In the genomic region with DNA sequence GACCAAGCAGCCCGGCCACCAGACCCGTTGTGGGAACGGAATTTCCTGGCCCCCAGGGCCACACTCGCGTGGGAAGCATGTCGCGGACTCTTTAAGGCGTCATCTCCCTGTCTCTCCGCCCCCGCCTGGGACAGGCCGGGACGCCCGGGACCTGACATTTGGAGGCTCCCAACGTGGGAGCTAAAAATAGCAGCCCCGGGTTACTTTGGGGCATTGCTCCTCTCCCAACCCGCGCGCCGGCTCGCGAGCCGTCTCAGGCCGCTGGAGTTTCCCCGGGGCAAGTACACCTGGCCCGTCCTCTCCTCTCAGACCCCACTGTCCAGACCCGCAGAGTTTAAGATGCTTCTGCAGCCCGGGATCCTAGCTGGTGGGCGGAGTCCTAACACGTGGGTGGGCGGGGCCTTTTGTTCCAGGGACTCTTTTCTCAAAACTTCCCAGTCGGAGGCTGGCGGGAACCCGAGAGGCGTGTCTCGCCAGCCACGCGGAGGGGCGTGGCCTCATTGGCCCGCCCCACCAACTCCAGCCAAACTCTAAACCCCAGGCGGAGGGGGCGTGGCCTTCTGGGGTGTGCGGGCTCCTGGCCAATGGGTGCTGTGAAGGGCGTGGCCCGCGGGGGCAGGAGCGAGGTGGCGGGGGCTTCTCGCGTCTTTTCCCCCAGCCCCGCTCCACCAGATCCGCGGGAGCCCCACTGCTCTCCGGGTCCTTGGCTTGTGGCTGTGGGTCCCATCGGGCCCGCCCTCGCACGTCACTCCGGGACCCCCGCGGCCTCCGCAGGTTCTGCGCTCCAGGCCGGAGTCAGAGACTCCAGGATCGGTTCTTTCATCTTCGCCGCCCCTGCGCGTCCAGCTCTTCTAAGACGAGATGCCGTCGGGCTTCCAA, we compare ENCODE assay signal across 8 cellular contexts. TPM values are rescaled to one million over a fixed set of nuclear protein-coding genes. Genes with fewer than 3 reads are reported as not detected.
DNase-seq lines count a peak whose midpoint lies in the region; ATAC-seq and TF ChIP-seq lines count a peak whose summit lies in the region.

Gene SLC2A4, plus strand, starts transcription at position 645 of the 879 bp plus-strand sequence. Its CDS starts 217 bp downstream, at position 862.

- no peaks in the 10 kb centered on the region for H4K20me1 ChIP-seq in fibroblast of lung (ENCODE audit: control insufficient read depth, extremely low read depth, insufficient read depth, low read length)

- peak within 1 kb of the TSS; percentile 53 for H3K9ac ChIP-seq in fibroblast of lung (ENCODE audit: insufficient read depth, low read length)

- POLR2A ChIA-PET in AG04449 (lab: Yijun Ruan, JAX): interaction anchor here (0.6 to 1.4 kb wide), 3 partner anchors 22 to 70 kb away, joined by 3 to 4 read pairs (median 3); no protein-coding TSS in a partner anchor
- POLR2A ChIA-PET in naive thymus-derived CD4-positive, alpha-beta T cell (lab: Charles Lee): interaction anchor here (0.6 to 2.3 kb wide), 9 partner anchors 9 to 63 kb away, joined by 3 to 13 read pairs (median 4); partner anchors contain the start of gene ACAP1

- peak within 1 kb of the TSS in 6 of 9 donors; percentile 8 to 88 (median 54) for H3K27ac Mint-ChIP-seq in naive thymus-derived CD4-positive, alpha-beta T cell

- H3K4me1 Mint-ChIP-seq in naive thymus-derived CD4-positive, alpha-beta T cell: peaks cover 14 to 31% (median 21%) of the 10 kb centered on the region in 7 donors

- peak within 1 kb of the TSS; percentile 77 to 87 (median 84) for H3K4me3 Mint-ChIP-seq in naive thymus-derived CD4-positive, alpha-beta T cell

- H3K4me2 ChIP-seq in fibroblast of lung (ENCODE audit: extremely low read depth, insufficient read depth, low read length): peak within 1 kb of the TSS; percentile 100

- peak within 1 kb of the TSS; percentile 60 for H2AFZ ChIP-seq in fibroblast of lung (ENCODE audit: low read length)

- H3K27me3 Mint-ChIP-seq in naive thymus-derived CD4-positive, alpha-beta T cell: peaks cover 6 to 44% (median 17%) of the 10 kb centered on the region in 5 donors

- no peaks in the 10 kb centered on the region for H3K36me3 Mint-ChIP-seq in naive thymus-derived CD4-positive, alpha-beta T cell

- H3K79me2 ChIP-seq in fibroblast of lung (ENCODE audit: control insufficient read depth, insufficient read depth, low read length): no peaks in the 10 kb centered on the region

- H3K27ac ChIP-seq in fibroblast of lung (ENCODE audit: insufficient read depth, low read length): peak within 1 kb of the TSS; percentile 43
- no peak within 1 kb of the TSS for H3K27ac ChIP-seq in naive thymus-derived CD4-positive, alpha-beta T cell (ENCODE audit: low read depth, low read length)

- H3K4me3 ChIP-seq in AG04449 (ENCODE audit: low read depth, low read length) (peak within 1 kb of the TSS; percentile 52), fibroblast of lung (replicated peaks in 1 of 4; ENCODE audit: control extremely low read depth in 1 of 4, insufficient read depth in 1 of 4, low read depth in 3 of 4, low read length in 4 of 4) (peak within 1 kb of the TSS; percentile 32 to 53 (median 50))
- H3K4me3 ChIP-seq in naive thymus-derived CD4-positive, alpha-beta T cell (ENCODE audit: low read length): peak within 1 kb of the TSS; percentile 66

- no peaks in the 10 kb centered on the region for H3K36me3 ChIP-seq in fibroblast of lung (ENCODE audit: control insufficient read depth, insufficient read depth, low read length)
- H3K36me3 ChIP-seq in naive thymus-derived CD4-positive, alpha-beta T cell (ENCODE audit: control insufficient read depth in 2 of 3, insufficient read depth in 3 of 3, low read length in 3 of 3): no peaks in the 10 kb centered on the region

- peaks cover 0 to 1% (median 0%) of the 10 kb centered on the region in 11 donors for H3K9me3 Mint-ChIP-seq in naive thymus-derived CD4-positive, alpha-beta T cell

- peak; percentile 56 for ATAC-seq in GM18868 (IDR thresholded peaks at IDR 0.05; ENCODE audit: unreplicated experiment)
- ATAC-seq in naive thymus-derived CD4-positive, alpha-beta T cell: peak; percentile 84

- intact Hi-C loops in naive thymus-derived CD4-positive, alpha-beta T cell (cut with micrococcal nuclease): loop anchor here (1.0 to 5.0 kb wide), 6 partner anchors 20 to 407 kb away; partner anchors contain the start of genes ACAP1 (in 1 of the 2), EIF5A (in 1 of the 2), KCTD11 (in 1 of the 2) and WRAP53 (in 1 of the 2)

- H3K4me1 ChIP-seq in fibroblast of lung (ENCODE audit: control insufficient read depth, extremely low read depth, insufficient read depth, low read length): peaks cover 8% of the 10 kb centered on the region
- H3K4me1 ChIP-seq in naive thymus-derived CD4-positive, alpha-beta T cell (ENCODE audit: control insufficient read depth in 2 of 2, insufficient read depth in 2 of 2, low read length in 2 of 2): peaks cover 11 to 23% of the 10 kb centered on the region in 2 donors

- H3K9me3 ChIP-seq in fibroblast of lung (ENCODE audit: control insufficient read depth, insufficient read depth, low read depth, low read length): no peaks in the 10 kb centered on the region
- no peaks in the 10 kb centered on the region for H3K9me3 ChIP-seq in naive thymus-derived CD4-positive, alpha-beta T cell (ENCODE audit: control insufficient read depth in 2 of 3, low read length in 3 of 3)

- DNase-seq in AG04449 (ENCODE audit: low read depth, low spot score) (no peak), HuH-7 (ENCODE audit: low spot score) (peak; percentile 98), RPMI7951 (ENCODE audit: low read depth) (peak; percentile 87), fibroblast of lung (ENCODE audit: low read depth in 2 of 2) (peak; percentile 82 to 93)
- peak; percentile 80 for DNase-seq in activated T-helper 9 cell treated with anti-CD3 and anti-CD28 coated beads, Interleukin-2, amount 50 U/mL, for 16 hours (ENCODE audit: low read depth)
- DNase-seq in naive thymus-derived CD4-positive, alpha-beta T cell: peak; percentile 60 to 92 (median 67)
- peak; percentile 78 to 90 for DNase-seq in stimulated activated CD8-positive, alpha-beta memory T cell treated with anti-CD3 and anti-CD28 coated beads, Interleukin-7, amount 100 ng/mL, for 48 hours (ENCODE audit: extremely low read depth in 1 of 2, low read depth in 1 of 2)

- peaks cover 34% of the 10 kb centered on the region for H3K27me3 ChIP-seq in fibroblast of lung (ENCODE audit: control insufficient read depth, insufficient read depth, low read length)
- H3K27me3 ChIP-seq in naive thymus-derived CD4-positive, alpha-beta T cell (ENCODE audit: control insufficient read depth in 2 of 2, insufficient read depth in 2 of 2, low read length in 2 of 2): no peaks in the 10 kb centered on the region

- TF ChIP-seq CTCF in AG04449 (IDR thresholded peaks at IDR 0.05; ENCODE audit: insufficient read depth, low read length, missing control alignments) (no peak), fibroblast of lung (conservative IDR thresholded peaks at IDR 0.05 in 1 of 2, IDR thresholded peaks at IDR 0.05 in 1 of 2; ENCODE audit: low read depth in 1 of 2, low read length in 2 of 2) (no peak)

- CTCF ChIA-PET in AG04449 (lab: Yijun Ruan, JAX): interaction anchor here (0.6 to 13.4 kb wide), 12 partner anchors 10 to 308 kb away, joined by 3 to 255 read pairs (median 7); partner anchors contain the start of gene NEURL4
- CTCF ChIA-PET in naive thymus-derived CD4-positive, alpha-beta T cell (lab: Charles Lee): interaction anchor here (0.7 to 4.6 kb wide), 6 partner anchors 15 to 405 kb away, joined by 3 to 33 read pairs (median 6); partner anchors contain the start of genes ACAP1 and SLC16A13

RNA-seq across cellular contexts. Expression of gene SLC2A4, which starts in this region (rescaled TPM):
- total RNA-seq in RPMI7951 (2014; rRNA removed; shearing (Covaris generic)): 0.20 TPM in 1 of 2 replicates, not detected in the other
- total RNA-seq in fibroblast of lung: under 0.01 TPM in 2 replicates
- polyA plus RNA-seq in fibroblast of lung: 0.09 and 0.19 TPM in 2 replicates
- 0.09 and 0.23 TPM in 2 replicates for polyA plus RNA-seq in fibroblast of lung (2012)
- polyA minus RNA-seq in fibroblast of lung (ENCODE audit: low replicate concordance): 0.55 TPM in 1 of 2 replicates, not detected in the other
- not detected for total RNA-seq in naive thymus-derived CD4-positive, alpha-beta T cell
- polyA plus RNA-seq in naive thymus-derived CD4-positive, alpha-beta T cell: not detected

Comparison
In these comparisons a context has a peak if more than half of its experiments do, and no peak if none do; other contexts are left out.
1. Peak in DNase-seq in RPMI7951; RNA of the gene not detected or under 1 TPM.
2. Peak in DNase-seq, H3K4me3 ChIP-seq, H3K27ac ChIP-seq, H3K9ac ChIP-seq and H3K4me2 ChIP-seq in fibroblast of lung; RNA of the gene not detected or under 1 TPM.
3. Peak in DNase-seq, ATAC-seq and H3K4me3 ChIP-seq in naive thymus-derived CD4-positive, alpha-beta T cell; RNA of the gene not detected or under 1 TPM.